In the genomic region with DNA sequence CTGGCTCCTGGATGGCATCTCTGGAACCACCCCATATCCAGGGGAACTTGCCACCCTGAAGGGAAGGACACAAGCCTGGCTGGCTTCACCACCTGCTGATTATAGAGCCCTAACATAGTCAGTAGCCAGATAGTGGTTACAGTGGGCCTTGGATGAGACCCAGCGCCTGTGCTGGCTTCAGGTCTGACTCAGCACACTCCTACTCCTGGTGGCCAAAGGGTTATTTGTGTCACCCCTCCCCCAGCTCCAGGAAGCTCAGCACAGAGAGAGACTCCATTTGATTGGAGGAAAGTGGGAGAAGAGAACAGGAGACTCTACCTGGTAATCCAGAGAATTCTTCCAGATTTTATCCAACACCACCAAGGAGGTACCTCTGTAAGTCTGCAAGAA, we compare ENCODE assay signal across 1 cellular context.
TF ChIP-seq lines count a peak whose summit lies in the region.

No MANE protein-coding gene starts in this region.

TF ChIP-seq in HEK293, 187 proteins besides CTCF, POLR2A, EP300 and RAD21 (continued from another document):
- no peak for TF ChIP-seq ZBTB7A (tag by site-specific recombination; IDR thresholded peaks at IDR 0.05; ENCODE audit: low read depth)
TF ChIP-seq in HEK293: peak in this region for 3.
